Comparison of ENCODE assay signal across 8 cellular contexts in the genomic region with DNA sequence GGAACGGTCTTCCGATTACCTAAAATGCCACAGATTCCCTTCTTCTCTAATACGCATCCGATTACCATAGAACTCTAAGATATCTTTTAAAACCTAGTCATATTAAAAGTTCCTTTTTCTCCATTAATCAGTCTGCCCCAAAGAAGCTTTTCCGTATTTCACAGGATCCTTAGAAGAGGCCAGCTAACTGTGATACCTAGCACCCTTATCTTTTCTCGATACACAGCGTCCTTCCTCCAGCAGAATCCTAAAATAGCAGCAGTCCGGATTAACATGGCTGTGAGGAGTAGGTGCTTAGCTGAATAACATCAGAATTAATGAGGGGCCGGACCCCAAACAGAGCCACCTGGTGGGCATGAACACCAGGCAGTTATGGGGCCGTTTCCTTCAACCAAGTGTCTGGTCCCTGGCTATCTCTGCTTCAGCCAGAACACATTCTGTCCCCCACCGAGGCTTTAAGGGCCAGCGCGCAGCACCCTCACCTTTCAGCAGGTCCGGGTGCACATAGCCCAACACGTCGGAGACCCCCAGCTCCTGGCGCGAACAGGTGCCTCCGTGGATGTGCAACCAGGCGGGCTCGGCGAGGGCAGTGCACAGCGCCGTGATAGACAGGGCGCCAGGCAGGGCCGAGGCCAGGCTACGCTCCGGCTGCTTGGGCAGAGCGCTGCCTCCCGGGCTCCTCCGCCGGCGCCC. TPM values are rescaled to one million over a fixed set of nuclear protein-coding genes. Genes with fewer than 3 reads are reported as not detected.
DNase-seq lines count a peak whose midpoint lies in the region; ATAC-seq and TF ChIP-seq lines count a peak whose summit lies in the region.

No MANE protein-coding gene starts in this region.

- no peak for TF ChIP-seq POLR2A in lower leg skin (IDR thresholded peaks at IDR 0.05)
- TF ChIP-seq POLR2A in suprapubic skin (IDR thresholded peaks at IDR 0.05) = no peak

- WGBS in SK-N-SH (ENCODE audit: low lambda C conversion rate) = 30% methylated on average over 16 of the region's 33 CpGs
- 32 to 33% methylated on average over 13 to 15 of the region's 33 CpGs for WGBS in lower leg skin, 2 donors
- WGBS in suprapubic skin = 21% methylated on average over 19 of the region's 33 CpGs

- peak overlapping the region; percentile 96 for H3K4me2 ChIP-seq in SK-N-SH

- peaks cover 21% of the 10 kb centered on the region for H3F3A ChIP-seq in SK-N-SH (replicated peaks; ENCODE audit: insufficient read depth)

- H3K27ac ChIP-seq in SK-N-SH (ENCODE audit: low read depth in 2 of 2, low read length in 1 of 2) (peak overlapping the region; percentile 44 to 79; a peak in 3 of 4 replicates), suprapubic skin (peak overlapping the region; percentile 94)

- H3K36me3 ChIP-seq in SK-N-SH (replicated peaks in 1 of 2; ENCODE audit: control insufficient read depth in 1 of 2, insufficient read depth in 2 of 2, low read length in 1 of 2) = peaks cover 28 to 29% of the 10 kb centered on the region in 2 experiments
- peaks cover 22% of the 10 kb centered on the region for H3K36me3 ChIP-seq in suprapubic skin

- DNase-seq in SK-N-SH = peak; percentile 69
- DNase-seq in HPDE6-E6E7 (ENCODE audit: extremely low spot score) = peak; percentile 21
- DNase-seq in SK-MEL-5 (ENCODE audit: low read depth, low spot score) = peak; percentile 19
- no peak for DNase-seq in chondrocyte (ENCODE audit: low spot score)
- DNase-seq in lower leg skin (ENCODE audit: low spot score in 2 of 2) = no peak
- DNase-seq in suprapubic skin (ENCODE audit: low spot score in 2 of 2) = peak in 1 of 2 donors; percentile 76

- H3K4me1 ChIP-seq in SK-N-SH (ENCODE audit: control insufficient read depth in 1 of 2, insufficient read depth in 2 of 2, low read depth in 1 of 2, low read length in 1 of 2) = peaks cover 28 to 38% of the 10 kb centered on the region in 2 experiments
- peaks cover 63% of the 10 kb centered on the region for H3K4me1 ChIP-seq in suprapubic skin

- peaks cover 88% of the 10 kb centered on the region for H3K79me2 ChIP-seq in SK-N-SH (ENCODE audit: insufficient read depth)

- peak overlapping the region; percentile 83 for H3K9ac ChIP-seq in SK-N-SH

- in situ Hi-C loops in SK-MEL-5 (cut with HindIII; ENCODE audit: low pct_unique_long_range_greater_than_20kb, low sequenced_read_pairs) = no loop called here

- no peaks in the 10 kb centered on the region for H3K9me3 ChIP-seq in SK-N-SH
- H3K9me3 ChIP-seq in suprapubic skin = no peaks in the 10 kb centered on the region

- H3K4me3 ChIP-seq in SK-N-SH (ENCODE audit: low read depth in 2 of 2, low read length in 1 of 2) = peak overlapping the region; percentile 73 to 96
- H3K4me3 ChIP-seq in lower leg skin (ENCODE audit: low read depth, poor library complexity, severe bottlenecking) = peak overlapping the region; percentile 89
- H3K4me3 ChIP-seq in suprapubic skin = peak overlapping the region; percentile 94

- peaks cover 7% of the 10 kb centered on the region for H3K36me3 Mint-ChIP-seq in chondrocyte (ENCODE audit: low read depth)

- ATAC-seq in SK-N-SH treated with all-trans-retinoic acid at 6 μM for 48 hours (no peak), HG02571 (IDR thresholded peaks at IDR 0.05; ENCODE audit: unreplicated experiment) (no peak)

- TF ChIP-seq CTCF in SK-N-SH (IDR thresholded peaks at IDR 0.05) (peak; percentile 59), chondrocyte (IDR thresholded peaks at IDR 0.05) (peak; percentile 78), lower leg skin (IDR thresholded peaks at IDR 0.05) (no peak), suprapubic skin (IDR thresholded peaks at IDR 0.05) (peak in 1 of 2 donors; percentile 5)

- CTCF ChIA-PET in SK-N-SH (lab: Yijun Ruan, JAX) = interaction anchor here (0.6 to 2.1 kb wide), 14 partner anchors 9 to 272 kb away, joined by 3 to 8 read pairs (median 4); a partner anchor contains a TSS

- peak overlapping the region; percentile 83 for H3K27ac Mint-ChIP-seq in chondrocyte (ENCODE audit: unreplicated experiment)

- peaks cover 43% of the 10 kb centered on the region for H3K4me1 Mint-ChIP-seq in chondrocyte (ENCODE audit: low read depth)

- no peak overlapping the region for H2AFZ ChIP-seq in SK-N-SH (ENCODE audit: low read depth)

- peak overlapping the region; percentile 74 for H3K4me3 Mint-ChIP-seq in chondrocyte (ENCODE audit: unreplicated experiment)

- H3K9me3 Mint-ChIP-seq in chondrocyte (ENCODE audit: low read depth) = no peaks in the 10 kb centered on the region

- TF ChIP-seq EP300 in SK-N-SH (IDR thresholded peaks at IDR 0.05; ENCODE audit: borderline replicate concordance in 1 of 2, low read depth in 1 of 2, low read length in 1 of 2) (no peak), suprapubic skin (IDR thresholded peaks at IDR 0.05) (no peak)

- TF ChIP-seq RAD21 in SK-N-SH (IDR thresholded peaks at IDR 0.05; ENCODE audit: low read length) = peak; percentile 38

- intact Hi-C loops in lower leg skin (cut with DNase I; ENCODE audit: low total_unique reads) = no loop called here

- POLR2A ChIA-PET in SK-N-SH (lab: Yijun Ruan, JAX) = interaction anchor here (1.1 kb wide), 1 partner anchor 41 kb away, joined by 4 read pairs; a partner anchor contains a TSS

- H4K20me1 ChIP-seq in SK-N-SH (ENCODE audit: insufficient read depth) = peaks cover 47% of the 10 kb centered on the region

- H3K9me2 ChIP-seq in SK-N-SH = no peaks in the 10 kb centered on the region

- H3K27me3 Mint-ChIP-seq in chondrocyte (ENCODE audit: low read depth) = no peaks in the 10 kb centered on the region

- H3K27me3 ChIP-seq in SK-N-SH (ENCODE audit: insufficient read depth) (no peaks in the 10 kb centered on the region), suprapubic skin (no peaks in the 10 kb centered on the region)

TF ChIP-seq in SK-N-SH treated with all-trans-retinoic acid at 6 μM for 48 hours, 23 proteins besides CTCF, POLR2A, EP300 and RAD21 (continues in another document):
- TF ChIP-seq ESRRG (CRISPR knock-in tag; IDR thresholded peaks at IDR 0.05) (no peak), ZNF70 (CRISPR knock-in tag; IDR thresholded peaks at IDR 0.05) (no peak), BACH2 (CRISPR knock-in tag; IDR thresholded peaks at IDR 0.05; ENCODE audit: borderline replicate concordance) (no peak), OSR1 (CRISPR knock-in tag; IDR thresholded peaks at IDR 0.05) (no peak), ARNTL (CRISPR knock-in tag; IDR thresholded peaks at IDR 0.05; ENCODE audit: borderline replicate concordance, low read depth) (no peak), TCF4 (CRISPR knock-in tag; IDR thresholded peaks at IDR 0.05; ENCODE audit: borderline replicate concordance) (no peak), RARB (CRISPR knock-in tag; IDR thresholded peaks at IDR 0.05) (no peak), ZNF565 (CRISPR knock-in tag; conservative IDR thresholded peaks at IDR 0.05; ENCODE audit: low read depth) (no peak)
- TF ChIP-seq, protein P1, sequence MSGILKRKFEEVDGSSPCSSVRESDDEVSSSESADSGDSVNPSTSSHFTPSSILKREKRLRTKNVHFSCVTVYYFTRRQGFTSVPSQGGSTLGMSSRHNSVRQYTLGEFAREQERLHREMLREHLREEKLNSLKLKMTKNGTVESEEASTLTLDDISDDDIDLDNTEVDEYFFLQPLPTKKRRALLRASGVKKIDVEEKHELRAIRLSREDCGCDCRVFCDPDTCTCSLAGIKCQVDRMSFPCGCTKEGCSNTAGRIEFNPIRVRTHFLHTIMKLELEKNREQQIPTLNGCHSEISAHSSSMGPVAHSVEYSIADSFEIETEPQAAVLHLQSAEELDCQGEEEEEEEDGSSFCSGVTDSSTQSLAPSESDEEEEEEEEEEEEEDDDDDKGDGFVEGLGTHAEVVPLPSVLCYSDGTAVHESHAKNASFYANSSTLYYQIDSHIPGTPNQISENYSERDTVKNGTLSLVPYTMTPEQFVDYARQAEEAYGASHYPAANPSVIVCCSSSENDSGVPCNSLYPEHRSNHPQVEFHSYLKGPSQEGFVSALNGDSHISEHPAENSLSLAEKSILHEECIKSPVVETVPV (CRISPR knock-in tag; IDR thresholded peaks at IDR 0.05) = no peak

RNA-seq across cellular contexts. Expression of a gene that starts 1.0 kb away (rescaled TPM):
- 40.9 and 47.9 TPM in 2 replicates for polyA plus RNA-seq in SK-N-SH (2012; rRNA removed)
- polyA plus RNA-seq in SK-N-SH (2012; cell fraction: cytosol; rRNA removed) = 25.6 and 37.1 TPM in 2 replicates
- 20.5 and 32.1 TPM in 2 replicates for polyA plus RNA-seq in SK-N-SH (2012; cell fraction: nucleus; rRNA removed)
- total RNA-seq in SK-MEL-5 (2014; rRNA removed; shearing (Covaris generic)) = 22.2 and 23.0 TPM in 2 replicates
- 55.2 and 65.3 TPM in 2 replicates for polyA plus RNA-seq in SK-MEL-5 (2015; cell fraction: cytosol; rRNA removed)
- 16.4 and 18.9 TPM in 2 replicates for polyA plus RNA-seq in SK-MEL-5 (2015; cell fraction: nucleus; rRNA removed)
- total RNA-seq in chondrocyte (43.9 to 54.4 TPM (median 52.5 TPM) in 3 replicates), lower leg skin (10 to 100 TPM; 49.5 to 76.2 (median 60.4) TPM), suprapubic skin (10 to 100 TPM; 39.3 to 66.5 (median 53.9) TPM)

RNA-seq across cellular contexts. Expression of a gene that starts 1.2 kb away (rescaled TPM):
- 120 and 158 TPM in 2 replicates for polyA plus RNA-seq in SK-N-SH (2012; rRNA removed)
- polyA plus RNA-seq in SK-N-SH (2012; cell fraction: cytosol; rRNA removed) = 85.4 and 125 TPM in 2 replicates
- 188 and 242 TPM in 2 replicates for polyA plus RNA-seq in SK-N-SH (2012; cell fraction: nucleus; rRNA removed)
- 88.3 and 102 TPM in 2 replicates for total RNA-seq in SK-MEL-5 (2014; rRNA removed; shearing (Covaris generic))
- polyA plus RNA-seq in SK-MEL-5 (2015; cell fraction: cytosol; rRNA removed) = 124 and 125 TPM in 2 replicates
- 189 and 201 TPM in 2 replicates for polyA plus RNA-seq in SK-MEL-5 (2015; cell fraction: nucleus; rRNA removed)
- total RNA-seq in chondrocyte (37.5 to 46.9 TPM (median 39.7 TPM) in 3 replicates), lower leg skin (100 to 1,000 TPM in 1 of 4 donors, 10 to 100 TPM in 3; 86.1 to 115 (median 96.2) TPM), suprapubic skin (100 to 1,000 TPM; 107 to 143 (median 110) TPM)

RNA-seq across cellular contexts. Expression of a gene that starts 40.5 kb away (rescaled TPM):
- polyA plus RNA-seq in SK-N-SH (2012; rRNA removed) = 165 and 177 TPM in 2 replicates
- 104 and 134 TPM in 2 replicates for polyA plus RNA-seq in SK-N-SH (2012; cell fraction: cytosol; rRNA removed)
- 437 and 481 TPM in 2 replicates for polyA plus RNA-seq in SK-N-SH (2012; cell fraction: nucleus; rRNA removed)
- total RNA-seq in SK-MEL-5 (2014; rRNA removed; shearing (Covaris generic)) = 28.0 and 32.8 TPM in 2 replicates
- polyA plus RNA-seq in SK-MEL-5 (2015; cell fraction: cytosol; rRNA removed) = 116 and 159 TPM in 2 replicates
- polyA plus RNA-seq in SK-MEL-5 (2015; cell fraction: nucleus; rRNA removed) = 196 and 221 TPM in 2 replicates
- 77.8 to 101 TPM (median 82.6 TPM) in 3 replicates for total RNA-seq in chondrocyte
- total RNA-seq in lower leg skin = 10 to 100 TPM; 73.4 to 94.0 (median 87.5) TPM
- total RNA-seq in suprapubic skin = 100 to 1,000 TPM in 3 of 4 donors, 10 to 100 TPM in 1; 75.8 to 150 (median 110) TPM

RNA-seq across cellular contexts. Expression of a gene that starts 56.2 kb away (rescaled TPM):
- 36.1 and 45.8 TPM in 2 replicates for polyA plus RNA-seq in SK-N-SH (2012; rRNA removed)
- polyA plus RNA-seq in SK-N-SH (2012; cell fraction: cytosol; rRNA removed) = 51.1 and 53.2 TPM in 2 replicates
- 32.7 and 48.4 TPM in 2 replicates for polyA plus RNA-seq in SK-N-SH (2012; cell fraction: nucleus; rRNA removed)
- 208 and 228 TPM in 2 replicates for total RNA-seq in SK-MEL-5 (2014; rRNA removed; shearing (Covaris generic))
- polyA plus RNA-seq in SK-MEL-5 (2015; cell fraction: cytosol; rRNA removed) = 125 and 154 TPM in 2 replicates
- polyA plus RNA-seq in SK-MEL-5 (2015; cell fraction: nucleus; rRNA removed) = 113 and 157 TPM in 2 replicates
- total RNA-seq in chondrocyte (61.0 to 81.8 TPM (median 66.1 TPM) in 3 replicates), lower leg skin (100 to 1,000 TPM in 2 of 4 donors, 10 to 100 TPM in 2; 52.5 to 101 (median 77.2) TPM), suprapubic skin (10 to 100 TPM; 69.4 to 92.4 (median 76.8) TPM)

Comparison
In these comparisons a context has a peak if more than half of its experiments do, and no peak if none do; other contexts are left out.
1. DNase-seq: peak in SK-N-SH (single experiment), HPDE6-E6E7 (single experiment) and SK-MEL-5 (single experiment); none in chondrocyte (single experiment) and lower leg skin (0 of 2).
2. CTCF ChIP-seq: peak in SK-N-SH (single experiment) and chondrocyte (single experiment); none in lower leg skin (0 of 3).
3. Peak in every context shown above with its lines, with median percentiles within 50 percentile points of each other: H3K4me3 ChIP-seq.